In genomic region chr12:109428038-109428629, GRCh38 we compare ENCODE assay signal across 8 cellular contexts.
DNase-seq lines count a peak whose midpoint lies in the region; ATAC-seq lines count a peak whose summit lies in the region.

No MANE protein-coding gene starts in this region.

- ATAC-seq in HG02884 (IDR thresholded peaks at IDR 0.05; ENCODE audit: unreplicated experiment) (peak; percentile 68), GM21447 (IDR thresholded peaks at IDR 0.05; ENCODE audit: unreplicated experiment) (no peak)

- DNase-seq in DMS53 treated with DMSO at 0.1 percent for 48 hours (lab: John Stamatoyannopoulos, UW; ENCODE audit: unreplicated experiment) = peak; percentile 81
- peak; percentile 68 for DNase-seq in NCI-H345 (lab: John Stamatoyannopoulos, UW)
- peak; percentile 57 for DNase-seq in activated CD4-positive, CD25-positive, alpha-beta regulatory T cell treated with anti-CD3 and anti-CD28 coated beads, Interleukin-2, amount 50 U/mL, for 16 hours (ENCODE audit: low read depth, low spot score)
- peak; percentile 50 for DNase-seq in central memory CD4-positive, alpha-beta T cell
- peak; percentile 84 for DNase-seq in left kidney (ENCODE audit: low read depth, low spot score)
- peak; percentile 75 for DNase-seq in stimulated activated CD4-positive, alpha-beta T cell treated with anti-CD3 and anti-CD28 coated beads, Interleukin-4, amount 100 ng/mL, for 24 hours
